In the genomic region with DNA sequence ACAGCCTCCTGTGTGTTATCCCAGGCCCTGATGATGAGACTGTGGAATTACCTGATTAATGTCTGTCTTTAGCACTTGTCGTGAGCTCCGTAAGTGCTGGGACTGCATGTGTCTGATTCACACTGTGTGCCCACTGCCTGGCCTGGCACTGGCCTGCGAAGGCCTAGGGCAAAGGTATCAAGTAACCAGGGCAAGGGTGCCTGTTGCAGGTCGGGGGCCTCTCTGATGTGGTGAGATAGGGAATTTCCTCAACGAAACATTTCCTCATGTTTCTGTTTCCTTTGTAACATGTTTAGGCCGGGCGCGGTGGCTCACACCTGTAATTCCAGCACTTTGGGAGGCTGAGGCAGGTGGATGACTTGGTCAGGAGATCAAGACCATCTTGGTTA, we compare ENCODE assay signal across 11 cellular contexts.
"Had no signal": no experiment of that assay in that cellular context is flagged by ENCODE, and none has a peak within 500 bp of the region (broad histone marks: within the 10 kb centered on the region; RNA-seq: fewer than 3 reads in every experiment).

No MANE protein-coding gene starts in this region.

- H3K27ac Mint-ChIP-seq: dendritic cell treated with granulocyte-macrophage colony-stimulating factor and Interleukin-4, amounts not matched to agents 40 ng/mL and 50 ng/mL, for 4 days; effector memory CD8-positive, alpha-beta T cell; nephron progenitor cell had no signal

- ATAC-seq: gastrocnemius medialis, sciatic nerve had no signal

- H3K27me3 Mint-ChIP-seq: dendritic cell treated with granulocyte-macrophage colony-stimulating factor and Interleukin-4, amounts not matched to agents 40 ng/mL and 50 ng/mL, for 4 days; effector memory CD8-positive, alpha-beta T cell; naive thymus-derived CD4-positive, alpha-beta T cell had no signal

- H3K9me3 Mint-ChIP-seq: dendritic cell treated with granulocyte-macrophage colony-stimulating factor and Interleukin-4, amounts not matched to agents 40 ng/mL and 50 ng/mL, for 4 days; effector memory CD8-positive, alpha-beta T cell; immature natural killer cell had no signal

- H3K4me3 Mint-ChIP-seq: dendritic cell treated with granulocyte-macrophage colony-stimulating factor and Interleukin-4, amounts not matched to agents 40 ng/mL and 50 ng/mL, for 4 days; effector memory CD8-positive, alpha-beta T cell; naive thymus-derived CD4-positive, alpha-beta T cell; nephron progenitor cell had no signal

- DNase-seq: effector memory CD8-positive, alpha-beta T cell; gastrocnemius medialis; glutamatergic neuron; mammary epithelial cell; naive thymus-derived CD4-positive, alpha-beta T cell; nephron progenitor cell; stimulated activated CD4-positive, alpha-beta T cell treated with anti-CD3 and anti-CD28 coated beads, Interleukin-12 subunit alpha, Interleukin-12 subunit beta, amount 100 ng/mL, for 4 hours; trophoblast cell had no signal
